In genomic region chr15:97114900-97115763, GRCh38 we compare ENCODE assay signal across 12 cellular contexts.
"Had no signal": no experiment of that assay in that cellular context is flagged by ENCODE, and none has a peak within 500 bp of the region (broad histone marks: within the 10 kb centered on the region; RNA-seq: fewer than 3 reads in every experiment).

No MANE protein-coding gene starts in this region.

- ATAC-seq: activated CD8-positive, alpha-beta T cell treated with anti-CD3 and anti-CD28 coated beads, Interleukin-2, amount 10 ng/mL, durations not matched to agents 7 days and 5 days; stimulated activated effector memory CD8-positive, alpha-beta T cell treated with anti-CD3 and anti-CD28 coated beads, Interleukin-12 subunit alpha, Interleukin-12 subunit beta, amount 100 ng/mL, for 72 hours; WTC11 had no signal

- H3K9ac ChIP-seq: parathyroid adenoma had no signal

- H3K4me1 ChIP-seq: parathyroid adenoma had no signal

- H3K79me2 ChIP-seq: parathyroid adenoma had no signal

- H3K27ac ChIP-seq: parathyroid adenoma had no signal

- DNase-seq: activated CD4-positive, alpha-beta T cell treated with anti-CD3 and anti-CD28 coated beads for 4 hours; activated CD8-positive, alpha-beta T cell treated with anti-CD3 and anti-CD28 coated beads, Interleukin-2, amount 10 ng/mL, durations not matched to agents 7 days and 5 days; activated naive CD8-positive, alpha-beta T cell treated with anti-CD3 and anti-CD28 coated beads for 36 hours; cerebellar nuclear complex; effector CD8-positive, alpha-beta T cell; foreskin fibroblast; immature natural killer cell; naive B cell; T-helper 1 cell had no signal

- H2AFZ ChIP-seq: parathyroid adenoma had no signal
